15 cellular contexts compared by ENCODE assay signal in genomic region chr14:60356921-60357550, GRCh38.
DNase-seq lines count a peak whose midpoint lies in the region; ATAC-seq and FAIRE-seq lines count a peak whose summit lies in the region.
"Had no signal": no experiment of that assay in that cellular context is flagged by ENCODE, and none has a peak within 500 bp of the region (broad histone marks: within the 10 kb centered on the region; RNA-seq: fewer than 3 reads in every experiment).

No MANE protein-coding gene starts in this region.

- no peaks in the 10 kb centered on the region for H3K36me3 ChIP-seq in small intestine (ENCODE audit: control insufficient read depth in 2 of 2, insufficient read depth in 2 of 2, low read length in 2 of 2)
- H3K36me3 ChIP-seq: MG63, pancreas, uterus had no signal

- no peak overlapping the region for H3K27ac ChIP-seq in small intestine (ENCODE audit: low read depth in 1 of 2, low read length in 1 of 2)
- H3K27ac ChIP-seq: coronary artery, pancreas, SK-N-MC, uterus had no signal

- H3K9me3 ChIP-seq in small intestine (ENCODE audit: control insufficient read depth, low read depth): no peaks in the 10 kb centered on the region
- H3K9me3 ChIP-seq: MG63, pancreas, uterus had no signal

- DNase-seq in DMS153 (lab: John Stamatoyannopoulos, UW) (peak; percentile 5), NCI-H1436 (lab: John Stamatoyannopoulos, UW) (peak; percentile 23), SK-N-DZ (ENCODE audit: low spot score) (peak; percentile 91), left kidney (ENCODE audit: low read depth, low spot score) (peak; percentile 68), HPDE6-E6E7 (ENCODE audit: extremely low spot score) (no peak), small intestine (no peak)
- DNase-seq: AML-193; MG63; pancreas; stimulated activated CD4-positive, alpha-beta T cell treated with anti-CD3 and anti-CD28 coated beads, Interleukin-2, amount 100 ng/mL, for 24 hours; uterus had no signal

- ATAC-seq in GM21737 (IDR thresholded peaks at IDR 0.05; ENCODE audit: unreplicated experiment): no peak
- no peak for ATAC-seq in GM18517 (IDR thresholded peaks at IDR 0.05; ENCODE audit: unreplicated experiment)

- no peak for FAIRE-seq in small intestine (lab: Jason Lieb, UNC)
- FAIRE-seq: pancreas had no signal

- no peaks in the 10 kb centered on the region for H3K4me1 ChIP-seq in small intestine (ENCODE audit: control insufficient read depth in 2 of 2, insufficient read depth in 1 of 2, low read depth in 1 of 2, low read length in 1 of 2)
- H3K4me1 ChIP-seq: pancreas, uterus had no signal

- no peaks in the 10 kb centered on the region for H3K27me3 ChIP-seq in small intestine (ENCODE audit: control insufficient read depth in 2 of 2, insufficient read depth in 2 of 2, low read length in 2 of 2)
- H3K27me3 ChIP-seq: MG63, pancreas, uterus had no signal

- 55 to 74% (median 57%) methylated on average over 10 of the region's 10 CpGs for whole genome bisulfite sequencing in small intestine, 3 donors

- no peak overlapping the region for H3K4me3 ChIP-seq in small intestine (ENCODE audit: low read depth in 1 of 2, low read length in 2 of 2)
- H3K4me3 ChIP-seq: coronary artery, MG63, pancreas, SK-N-MC, uterus had no signal

Comparison
In these comparisons a context has a peak if more than half of its experiments do, and no peak if none do; other contexts are left out.
1. DNase-seq: peak in DMS153 (single experiment), NCI-H1436 (single experiment), SK-N-DZ (single experiment) and left kidney (single experiment); none in HPDE6-E6E7 (single experiment) and small intestine (single experiment).